Comparison of ENCODE assay signal across 20 cellular contexts in genomic region chr5:154055225-154055624, GRCh38. TPM values are rescaled to one million over a fixed set of nuclear protein-coding genes. Genes with fewer than 3 reads are reported as not detected.
A peak's percentile ranks its signal among the peaks of the same experiment; 100 is the strongest.
DNase-seq lines count a peak whose midpoint lies in the region; FAIRE-seq and TF ChIP-seq lines count a peak whose summit lies in the region.
"Had no signal": no experiment of that assay in that cellular context is flagged by ENCODE, and none has a peak within 500 bp of the region (broad histone marks: within the 10 kb centered on the region; RNA-seq: fewer than 3 reads in every experiment).

No MANE protein-coding gene starts in this region.

- H3K14ac ChIP-seq in mesenchymal stem cell (ENCODE audit: low read length in 2 of 2): no peak overlapping the region

- H2BK120ac ChIP-seq in mesenchymal stem cell (ENCODE audit: low read depth, low read length): no peak overlapping the region

- 86% methylated on average over 2 of the region's 2 CpGs for WGBS in mesenchymal stem cell

- H3K9ac ChIP-seq in BLaER1: no peak overlapping the region
- H3K9ac ChIP-seq in mesenchymal stem cell (ENCODE audit: low read length): no peak overlapping the region
- H3K9ac ChIP-seq: GM23248 had no signal

- no peak overlapping the region for H3K27ac ChIP-seq in BLaER1
- H3K27ac ChIP-seq in VCaP: peak overlapping the region; percentile 91
- H3K27ac ChIP-seq in mesenchymal stem cell (ENCODE audit: low read length, poor library complexity, severe bottlenecking): no peak overlapping the region
- H3K27ac ChIP-seq: GM23248 had no signal

- H3K9me3 ChIP-seq in BLaER1: no peaks in the 10 kb centered on the region
- no peaks in the 10 kb centered on the region for H3K9me3 ChIP-seq in mesenchymal stem cell (ENCODE audit: control insufficient read depth, low read length)
- H3K9me3 ChIP-seq: HAP-1, MG63 had no signal

- H4K91ac ChIP-seq in mesenchymal stem cell (ENCODE audit: low read length): no peak overlapping the region

- H3K4me2 ChIP-seq in BLaER1: peak overlapping the region; percentile 38
- H3K4me2 ChIP-seq in mesenchymal stem cell (ENCODE audit: low read length, poor library complexity, severe bottlenecking): no peak overlapping the region

- DNase-seq in DMS79 (lab: John Stamatoyannopoulos, UW): peak; percentile 55
- no peak for DNase-seq in DMS79 treated with DMSO at 0.1 percent for 48 hours (lab: John Stamatoyannopoulos, UW)
- DNase-seq in mesenchymal stem cell: no peak
- no peak for DNase-seq in D721Med (ENCODE audit: insufficient read length, low spot score)
- no peak for DNase-seq in medulla oblongata (ENCODE audit: extremely low spot score)
- DNase-seq: CD4-positive, alpha-beta memory T cell; GM23248; IMR-90; Kasumi-1; MG63; NCI-H1092; NCI-H345; NCI-H524 treated with DMSO at 0.1 percent for 48 hours; NK-92 treated with Interleukin-12 subunit alpha and Interleukin-12 subunit beta, amount 100 ng/mL, for 24 hours had no signal

- peaks cover 20% of the 10 kb centered on the region for H3K79me1 ChIP-seq in mesenchymal stem cell (replicated peaks; ENCODE audit: low read length, poor library complexity, severe bottlenecking)

- no peak overlapping the region for H3K18ac ChIP-seq in mesenchymal stem cell (ENCODE audit: low read depth in 1 of 2, low read length in 2 of 2)

- H2AK5ac ChIP-seq in mesenchymal stem cell (ENCODE audit: low read length, severe bottlenecking): no peak overlapping the region

- H2BK5ac ChIP-seq in mesenchymal stem cell (ENCODE audit: low read depth, low read length, poor library complexity, severe bottlenecking): peak overlapping the region; percentile 35

- peaks cover 19% of the 10 kb centered on the region for H3K36me3 ChIP-seq in BLaER1
- peaks cover 5 to 48% of the 10 kb centered on the region in 2 experiments for H3K36me3 ChIP-seq in mesenchymal stem cell (ENCODE audit: control insufficient read depth in 1 of 2, insufficient read depth in 2 of 2, low read depth in 1 of 2, low read length in 2 of 2)

- no peak overlapping the region for H4K8ac ChIP-seq in mesenchymal stem cell (ENCODE audit: low read length)

- H2AFZ ChIP-seq in mesenchymal stem cell (ENCODE audit: low read depth, low read length): no peak overlapping the region
- H2AFZ ChIP-seq: GM23248 had no signal

- no peak for FAIRE-seq in D721Med (lab: Jason Lieb, UNC)
- FAIRE-seq: G401.6, HTR-8/SVneo, RCC 7860 had no signal

- peaks cover 32% of the 10 kb centered on the region for H3K4me1 ChIP-seq in BLaER1
- H3K4me1 ChIP-seq in mesenchymal stem cell (ENCODE audit: control insufficient read depth, insufficient read depth, low read depth, low read length): peaks cover 3% of the 10 kb centered on the region

- H3K4me3 ChIP-seq in BLaER1 (no peak overlapping the region), mesenchymal stem cell (ENCODE audit: insufficient read depth in 1 of 2, low read depth in 1 of 2, low read length in 2 of 2) (no peak overlapping the region)
- H3K4me3 ChIP-seq: GM23248, HAP-1, MG63 had no signal

- H3K4ac ChIP-seq in mesenchymal stem cell (ENCODE audit: low read depth in 1 of 2, low read length in 2 of 2): no peak overlapping the region

- no peaks in the 10 kb centered on the region for H3K27me3 ChIP-seq in BLaER1
- no peaks in the 10 kb centered on the region for H3K27me3 ChIP-seq in mesenchymal stem cell (ENCODE audit: control insufficient read depth in 1 of 2, insufficient read depth in 1 of 2, low read length in 2 of 2)
- H3K27me3 ChIP-seq: MG63 had no signal

- peaks cover 24% of the 10 kb centered on the region; the same call in 1 of the 2 replicates for H4K20me1 ChIP-seq in BLaER1

- H2BK12ac ChIP-seq in mesenchymal stem cell (ENCODE audit: low read length in 2 of 2): no peak overlapping the region

- no peak overlapping the region for H2BK15ac ChIP-seq in mesenchymal stem cell (ENCODE audit: low read depth, poor library complexity, severe bottlenecking)

- no peak for TF ChIP-seq CTCF in VCaP (conservative IDR thresholded peaks at IDR 0.05)
- TF ChIP-seq CTCF in D721Med (IDR thresholded peaks at IDR 0.05; ENCODE audit: insufficient read depth, missing control alignments): no peak

- H3K23ac ChIP-seq in mesenchymal stem cell (ENCODE audit: low read length in 2 of 2): no peak overlapping the region

RNA-seq across cellular contexts. Expression of gene MFAP3, which starts 16.5 kb away (rescaled TPM):
- polyA plus RNA-seq in mesenchymal stem cell (2013, experiment 1 of 2): 26.3 TPM
- 26.3 TPM for polyA plus RNA-seq in mesenchymal stem cell (2013, experiment 2 of 2)

RNA-seq across cellular contexts. Expression of gene FAM114A2, which starts 16.5 kb away (rescaled TPM):
- polyA plus RNA-seq in mesenchymal stem cell (2013, experiment 1 of 2): 14.4 TPM
- polyA plus RNA-seq in mesenchymal stem cell (2013, experiment 2 of 2): 14.2 TPM
